Comparison of ENCODE assay signal across 8 cellular contexts in the genomic region with DNA sequence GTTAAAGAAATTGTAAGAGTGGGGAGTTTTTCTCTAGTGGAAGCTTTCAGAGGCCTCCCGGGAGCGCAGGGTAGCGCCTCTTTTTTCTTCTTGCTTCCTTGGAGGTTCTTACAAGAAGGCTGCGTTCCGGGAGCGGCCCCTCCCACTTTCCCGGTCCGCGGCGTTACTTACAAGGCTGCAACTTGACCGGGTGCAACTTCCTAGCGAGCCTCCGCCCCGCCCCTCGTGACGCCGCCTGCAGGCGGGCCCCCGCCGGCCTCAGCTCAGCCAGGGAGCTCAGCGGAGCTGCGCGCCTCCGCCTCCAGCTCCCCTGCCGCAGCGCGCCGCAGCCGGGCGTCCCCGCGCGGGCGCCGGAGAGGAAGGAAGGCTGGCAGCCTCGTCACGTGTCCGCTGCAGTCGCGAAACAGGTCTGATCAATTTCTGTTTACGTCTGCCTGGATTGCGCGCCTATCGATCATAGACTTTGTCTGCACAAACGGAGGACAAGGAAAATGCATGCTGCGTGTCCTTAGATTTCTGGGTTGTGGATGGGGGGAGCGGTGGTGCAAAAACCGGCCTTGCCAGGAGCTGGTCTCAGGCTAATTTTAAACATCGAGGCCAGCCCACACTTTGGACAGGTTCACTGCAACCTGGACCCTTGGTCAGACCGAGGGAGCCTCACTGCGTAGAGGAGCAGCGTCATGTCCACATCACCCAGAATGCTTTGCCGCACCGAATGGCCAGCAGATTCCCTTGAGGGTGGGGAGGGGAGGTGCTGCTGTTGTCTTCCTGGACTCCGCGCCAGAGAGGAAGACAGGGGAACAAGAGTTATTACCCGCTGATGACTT. TPM values are rescaled to one million over a fixed set of nuclear protein-coding genes. Genes with fewer than 3 reads are reported as not detected.
DNase-seq lines count a peak whose midpoint lies in the region; FAIRE-seq and TF ChIP-seq lines count a peak whose summit lies in the region.

A gene with protein sequence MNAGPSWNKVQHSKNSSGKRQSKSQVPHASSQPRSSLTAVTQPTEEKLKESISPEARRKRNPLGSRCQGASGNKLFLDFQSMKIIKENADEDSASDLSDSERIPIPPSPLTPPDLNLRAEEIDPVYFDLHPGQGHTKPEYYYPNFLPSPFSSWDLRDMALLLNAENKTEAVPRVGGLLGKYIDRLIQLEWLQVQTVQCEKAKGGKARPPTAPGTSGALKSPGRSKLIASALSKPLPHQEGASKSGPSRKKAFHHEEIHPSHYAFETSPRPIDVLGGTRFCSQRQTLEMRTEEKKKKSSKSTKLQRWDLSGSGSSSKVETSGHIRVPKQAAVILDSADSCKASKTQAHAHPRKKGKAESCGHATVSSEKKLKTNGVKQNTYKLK (plus strand): TSS at position 261 of the 827 bp plus-strand sequence. CDS start 3,555 bp downstream, outside the sequence.
A gene with protein sequence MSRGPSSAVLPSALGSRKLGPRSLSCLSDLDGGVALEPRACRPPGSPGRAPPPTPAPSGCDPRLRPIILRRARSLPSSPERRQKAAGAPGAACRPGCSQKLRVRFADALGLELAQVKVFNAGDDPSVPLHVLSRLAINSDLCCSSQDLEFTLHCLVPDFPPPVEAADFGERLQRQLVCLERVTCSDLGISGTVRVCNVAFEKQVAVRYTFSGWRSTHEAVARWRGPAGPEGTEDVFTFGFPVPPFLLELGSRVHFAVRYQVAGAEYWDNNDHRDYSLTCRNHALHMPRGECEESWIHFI (minus strand): TSS at position 177 of the 827 bp plus-strand sequence. CDS start 374 bp downstream, outside the sequence.

- H3K4me1 ChIP-seq in stomach, result peaks cover 29 to 66% (median 52%) of the 10 kb centered on the region in 4 donors

- H3K36me3 ChIP-seq in stomach, result peaks cover 13 to 31% (median 28%) of the 10 kb centered on the region in 4 donors

- H3K27me3 Mint-ChIP-seq in neural crest cell (ENCODE audit: low read depth), result no peaks in the 10 kb centered on the region

- peaks cover 55% of the 10 kb centered on the region for H3K4me1 Mint-ChIP-seq in neural crest cell

- 0 to 1% (median 0%) methylated on average over 24 to 57 of the region's 57 CpGs for WGBS in stomach, 5 donors

- intact Hi-C loops in stomach (cut with DNase I; ENCODE audit: low total_unique reads), result no loop called here

- no peak for TF ChIP-seq EP300 in stomach (IDR thresholded peaks at IDR 0.05)

- TF ChIP-seq CTCF in neural crest cell (conservative IDR thresholded peaks at IDR 0.05), result peak; percentile 29
- TF ChIP-seq CTCF in stomach (IDR thresholded peaks at IDR 0.05), result peak in 2 of 7 experiments; percentile 20 to 43

- no peaks in the 10 kb centered on the region for H3K9me3 Mint-ChIP-seq in neural crest cell

- no peaks in the 10 kb centered on the region for H3K9me3 ChIP-seq in stomach

- DNase-seq in ELR (ENCODE audit: low read depth) (peak; percentile 96), H54 (ENCODE audit: insufficient read length, low spot score) (peak; percentile 95), LoVo (ENCODE audit: low spot score) (peak; percentile 95), activated gamma-delta T cell (lab: John Stamatoyannopoulos, UW) (peak; percentile 85), fibroblast of the conjunctiva (ENCODE audit: low read depth) (peak; percentile 93), neural crest cell (ENCODE audit: low read depth, low spot score) (peak; percentile 89), stomach (peak; percentile 98)

- peak within 1 kb of the TSS; percentile 98 for H3K4me3 Mint-ChIP-seq in neural crest cell

- FAIRE-seq in H54 (lab: Jason Lieb, UNC), result peak; percentile 87

- TF ChIP-seq POLR2A in H54 (IDR thresholded peaks at IDR 0.05; ENCODE audit: low read depth, low read length) (peak; percentile 95), Raji (IDR thresholded peaks at IDR 0.05; ENCODE audit: insufficient read depth, low read depth, low read length) (peak; percentile 79), stomach (IDR thresholded peaks at IDR 0.05) (peak in 1 of 4 donors; percentile 71)

- H3K4me3 ChIP-seq in stomach, result peak within 1 kb of the TSS; percentile 63 to 81 (median 72)

- peak within 1 kb of the TSS; percentile 93 to 99 (median 94) for H3K27ac ChIP-seq in stomach

- peaks cover 5% of the 10 kb centered on the region for H3K36me3 Mint-ChIP-seq in neural crest cell (ENCODE audit: low read depth)

- no peaks in the 10 kb centered on the region for H3K27me3 ChIP-seq in stomach

- H3K27ac Mint-ChIP-seq in neural crest cell (ENCODE audit: unreplicated experiment), result peak within 1 kb of the TSS; percentile 99

RNA-seq across cellular contexts. Expression of the first gene that starts in this region (rescaled TPM):
- 47.9 and 49.9 TPM in 2 replicates for total RNA-seq in neural crest cell
- total RNA-seq in stomach, result 10 to 100 TPM in 2 of 5 donors, 1 to 10 TPM in 3; 2.3 to 17.9 (median 8.6) TPM
- polyA plus RNA-seq in stomach, result 1 to 10 TPM; 1.6 to 2.3 (median 2.2) TPM

RNA-seq across cellular contexts. Expression of the second gene that starts in this region (rescaled TPM):
- total RNA-seq in neural crest cell (7.0 and 7.9 TPM in 2 replicates), stomach (1 to 10 TPM in 4 of 5 donors, under 1 TPM in 1; 0.58 to 7.1 (median 5.7) TPM)
- 1 to 10 TPM; 2.6 to 3.8 (median 3.7) TPM for polyA plus RNA-seq in stomach

Comparison
In these comparisons a context has a peak if more than half of its experiments do, and no peak if none do; other contexts are left out.
1. Peak in every context shown above with its lines: DNase-seq, H3K4me3 ChIP-seq and H3K27ac ChIP-seq.